Comparison of ENCODE assay signal across 10 cellular contexts in the genomic region with DNA sequence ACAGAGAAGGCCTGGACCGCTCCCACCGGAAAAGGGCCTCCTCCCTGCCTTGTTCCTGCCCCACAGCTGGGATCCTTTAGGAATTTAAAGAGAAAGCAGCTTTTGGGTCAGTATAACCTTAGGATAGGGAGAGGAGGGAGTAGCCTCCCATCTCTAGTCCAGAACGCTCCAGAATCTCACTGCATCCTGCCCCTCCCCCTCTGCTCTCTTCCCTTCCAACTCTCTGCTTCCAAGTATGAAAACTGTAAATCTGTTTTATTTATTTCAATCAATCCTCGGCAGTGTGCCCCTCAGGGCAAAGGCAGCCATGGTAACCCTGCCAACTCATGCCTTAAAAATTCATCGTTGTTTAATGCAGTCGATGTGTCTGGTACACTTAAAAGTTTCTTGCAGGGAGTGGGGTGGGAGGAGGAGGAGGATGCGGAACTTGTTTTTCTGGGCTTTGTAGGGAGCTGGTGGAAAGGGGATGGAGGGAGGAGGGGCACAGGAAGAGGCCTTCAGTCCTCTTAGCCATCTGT. TPM values are rescaled to one million over a fixed set of nuclear protein-coding genes. Genes with fewer than 3 reads are reported as not detected.
A peak's percentile ranks its signal among the peaks of the same experiment; 100 is the strongest.
DNase-seq lines count a peak whose midpoint lies in the region; ATAC-seq and TF ChIP-seq lines count a peak whose summit lies in the region.
"Had no signal": no experiment of that assay in that cellular context is flagged by ENCODE, and none has a peak within 500 bp of the region (broad histone marks: within the 10 kb centered on the region; RNA-seq: fewer than 3 reads in every experiment).

No MANE protein-coding gene starts in this region.

- H3K27ac ChIP-seq in SK-N-SH (ENCODE audit: low read depth in 2 of 2, low read length in 1 of 2) = peak overlapping the region; percentile 56 to 96
- H3K27ac ChIP-seq: KMS-11 had no signal

- peak overlapping the region; percentile 77 for H3K4me2 ChIP-seq in SK-N-SH
- H3K4me2 ChIP-seq: KMS-11 had no signal

- 29% methylated on average over 7 of the region's 7 CpGs for WGBS in SK-N-SH (ENCODE audit: low lambda C conversion rate)

- intact Hi-C loops in CD14-positive monocyte (cut with micrococcal nuclease) = no loop called here

- peaks cover 35% of the 10 kb centered on the region for H3F3A ChIP-seq in SK-N-SH (replicated peaks; ENCODE audit: insufficient read depth)

- H2AFZ ChIP-seq in SK-N-SH (ENCODE audit: low read depth) = peak overlapping the region; percentile 73; the same call in 1 of the 2 replicates

- peak; percentile 49 to 77; a peak in 3 of 4 replicates for TF ChIP-seq EP300 in SK-N-SH (IDR thresholded peaks at IDR 0.05; ENCODE audit: borderline replicate concordance in 1 of 2, low read depth in 1 of 2, low read length in 1 of 2)

- H3K9me3 ChIP-seq in SK-N-SH (no peaks in the 10 kb centered on the region), HAP-1 (no peaks in the 10 kb centered on the region)

- no peak for TF ChIP-seq RAD21 in SK-N-SH (IDR thresholded peaks at IDR 0.05; ENCODE audit: low read length)

- peak; percentile 51 for DNase-seq in Daoy (ENCODE audit: low read depth)
- no peak for DNase-seq in SK-N-SH
- DNase-seq in fibroblast of mammary gland (ENCODE audit: low read depth) = peak; percentile 69
- DNase-seq in retina = peak; percentile 62
- DNase-seq in CD14-positive monocyte (ENCODE audit: low spot score) = no peak
- no peak for DNase-seq in NCI-H2029 treated with DMSO at 0.1 percent for 48 hours (lab: John Stamatoyannopoulos, UW)
- no peak for DNase-seq in HAP-1 (ENCODE audit: low spot score in 2 of 2)
- DNase-seq: SHP77 had no signal

- peak overlapping the region in 2 of 7 donors; percentile 27 to 65 for H3K27ac Mint-ChIP-seq in CD14-positive monocyte

- H3K27me3 ChIP-seq in SK-N-SH (ENCODE audit: insufficient read depth) (no peaks in the 10 kb centered on the region), HAP-1 (ENCODE audit: low read depth) (no peaks in the 10 kb centered on the region)

- peaks cover 49 to 79% of the 10 kb centered on the region in 2 experiments; a peak in 3 of 4 replicates for H3K4me1 ChIP-seq in SK-N-SH (ENCODE audit: control insufficient read depth in 1 of 2, insufficient read depth in 2 of 2, low read depth in 1 of 2, low read length in 1 of 2)
- H3K4me1 ChIP-seq in HAP-1 = no peaks in the 10 kb centered on the region

- H3K79me2 ChIP-seq in SK-N-SH (ENCODE audit: insufficient read depth) = no peaks in the 10 kb centered on the region

- no peaks in the 10 kb centered on the region for H3K9me3 Mint-ChIP-seq in CD14-positive monocyte

- no peaks in the 10 kb centered on the region for H4K20me1 ChIP-seq in SK-N-SH (ENCODE audit: insufficient read depth)

- POLR2A ChIA-PET in SK-N-SH (lab: Yijun Ruan, JAX) = no interaction called here

- H3K36me3 ChIP-seq in SK-N-SH (replicated peaks in 1 of 2; ENCODE audit: control insufficient read depth in 1 of 2, insufficient read depth in 2 of 2, low read length in 1 of 2) (no peaks in the 10 kb centered on the region), HAP-1 (replicated peaks) (no peaks in the 10 kb centered on the region; the same call in 1 of the 2 replicates)

- H3K4me1 Mint-ChIP-seq in CD14-positive monocyte = peaks cover 5% of the 10 kb centered on the region

- H3K4me3 ChIP-seq in SK-N-SH (ENCODE audit: low read depth in 2 of 2, low read length in 1 of 2) (peak overlapping the region in 1 of 2 experiments; percentile 21; a peak in 1 of 4 replicates), fibroblast of mammary gland (ENCODE audit: control insufficient read depth, low read depth, low read length) (no peak overlapping the region), HAP-1 (no peak overlapping the region)

- H3K9ac ChIP-seq in SK-N-SH = peak overlapping the region; percentile 61
- H3K9ac ChIP-seq: KMS-11 had no signal

- no peak overlapping the region for H3K4me3 Mint-ChIP-seq in CD14-positive monocyte

- TF ChIP-seq CTCF in SK-N-SH (IDR thresholded peaks at IDR 0.05) (no peak), fibroblast of mammary gland (conservative IDR thresholded peaks at IDR 0.05; ENCODE audit: control insufficient read depth, insufficient read depth, low read depth, low read length) (no peak), CD14-positive monocyte (IDR thresholded peaks at IDR 0.05) (no peak)

- peaks cover 35 to 51% of the 10 kb centered on the region in 2 donors for H3K36me3 Mint-ChIP-seq in CD14-positive monocyte

- in situ Hi-C loops in HAP-1 (cut with MboI; ENCODE audit: low sequenced_read_pairs) = no loop called here

- H3K27me3 Mint-ChIP-seq in CD14-positive monocyte (ENCODE audit: low read depth in 3 of 3) = peaks cover 0 to 2% (median 2%) of the 10 kb centered on the region in 3 donors

- CTCF ChIA-PET in SK-N-SH (lab: Yijun Ruan, JAX) = interaction anchor here (1.1 to 1.9 kb wide), 3 partner anchors 7 to 64 kb away, joined by 3 to 7 read pairs (median 6); no protein-coding TSS in a partner anchor

- ATAC-seq in GM21737 (IDR thresholded peaks at IDR 0.05; ENCODE audit: unreplicated experiment) = no peak

- no peaks in the 10 kb centered on the region for H3K9me2 ChIP-seq in SK-N-SH

TF ChIP-seq in SK-N-SH, 30 proteins besides CTCF, POLR2A, EP300 and RAD21 (continues in another document):
- TF ChIP-seq, protein P1, sequence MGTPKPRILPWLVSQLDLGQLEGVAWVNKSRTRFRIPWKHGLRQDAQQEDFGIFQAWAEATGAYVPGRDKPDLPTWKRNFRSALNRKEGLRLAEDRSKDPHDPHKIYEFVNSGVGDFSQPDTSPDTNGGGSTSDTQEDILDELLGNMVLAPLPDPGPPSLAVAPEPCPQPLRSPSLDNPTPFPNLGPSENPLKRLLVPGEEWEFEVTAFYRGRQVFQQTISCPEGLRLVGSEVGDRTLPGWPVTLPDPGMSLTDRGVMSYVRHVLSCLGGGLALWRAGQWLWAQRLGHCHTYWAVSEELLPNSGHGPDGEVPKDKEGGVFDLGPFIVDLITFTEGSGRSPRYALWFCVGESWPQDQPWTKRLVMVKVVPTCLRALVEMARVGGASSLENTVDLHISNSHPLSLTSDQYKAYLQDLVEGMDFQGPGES (IDR thresholded peaks at IDR 0.05; ENCODE audit: low read depth, low read length) = no peak
- no peak for TF ChIP-seq GATA2 (CRISPR knock-in tag; IDR thresholded peaks at IDR 0.05)
- TF ChIP-seq SMC3 (IDR thresholded peaks at IDR 0.05; ENCODE audit: low read depth, low read length) = no peak
- TF ChIP-seq, protein P2, sequence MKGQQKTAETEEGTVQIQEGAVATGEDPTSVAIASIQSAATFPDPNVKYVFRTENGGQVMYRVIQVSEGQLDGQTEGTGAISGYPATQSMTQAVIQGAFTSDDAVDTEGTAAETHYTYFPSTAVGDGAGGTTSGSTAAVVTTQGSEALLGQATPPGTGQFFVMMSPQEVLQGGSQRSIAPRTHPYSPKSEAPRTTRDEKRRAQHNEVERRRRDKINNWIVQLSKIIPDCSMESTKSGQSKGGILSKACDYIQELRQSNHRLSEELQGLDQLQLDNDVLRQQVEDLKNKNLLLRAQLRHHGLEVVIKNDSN (IDR thresholded peaks at IDR 0.05; ENCODE audit: borderline replicate concordance, low read depth) = no peak
- TF ChIP-seq GABPA (IDR thresholded peaks at IDR 0.05; ENCODE audit: low read depth) = peak; percentile 35
- TF ChIP-seq SIN3A (IDR thresholded peaks at IDR 0.05; ENCODE audit: borderline replicate concordance, low read depth, low read length) = no peak
- TF ChIP-seq JUND (IDR thresholded peaks at IDR 0.05) = peak; percentile 89; the same call in 1 of the 2 replicates
- TF ChIP-seq, protein P3, sequence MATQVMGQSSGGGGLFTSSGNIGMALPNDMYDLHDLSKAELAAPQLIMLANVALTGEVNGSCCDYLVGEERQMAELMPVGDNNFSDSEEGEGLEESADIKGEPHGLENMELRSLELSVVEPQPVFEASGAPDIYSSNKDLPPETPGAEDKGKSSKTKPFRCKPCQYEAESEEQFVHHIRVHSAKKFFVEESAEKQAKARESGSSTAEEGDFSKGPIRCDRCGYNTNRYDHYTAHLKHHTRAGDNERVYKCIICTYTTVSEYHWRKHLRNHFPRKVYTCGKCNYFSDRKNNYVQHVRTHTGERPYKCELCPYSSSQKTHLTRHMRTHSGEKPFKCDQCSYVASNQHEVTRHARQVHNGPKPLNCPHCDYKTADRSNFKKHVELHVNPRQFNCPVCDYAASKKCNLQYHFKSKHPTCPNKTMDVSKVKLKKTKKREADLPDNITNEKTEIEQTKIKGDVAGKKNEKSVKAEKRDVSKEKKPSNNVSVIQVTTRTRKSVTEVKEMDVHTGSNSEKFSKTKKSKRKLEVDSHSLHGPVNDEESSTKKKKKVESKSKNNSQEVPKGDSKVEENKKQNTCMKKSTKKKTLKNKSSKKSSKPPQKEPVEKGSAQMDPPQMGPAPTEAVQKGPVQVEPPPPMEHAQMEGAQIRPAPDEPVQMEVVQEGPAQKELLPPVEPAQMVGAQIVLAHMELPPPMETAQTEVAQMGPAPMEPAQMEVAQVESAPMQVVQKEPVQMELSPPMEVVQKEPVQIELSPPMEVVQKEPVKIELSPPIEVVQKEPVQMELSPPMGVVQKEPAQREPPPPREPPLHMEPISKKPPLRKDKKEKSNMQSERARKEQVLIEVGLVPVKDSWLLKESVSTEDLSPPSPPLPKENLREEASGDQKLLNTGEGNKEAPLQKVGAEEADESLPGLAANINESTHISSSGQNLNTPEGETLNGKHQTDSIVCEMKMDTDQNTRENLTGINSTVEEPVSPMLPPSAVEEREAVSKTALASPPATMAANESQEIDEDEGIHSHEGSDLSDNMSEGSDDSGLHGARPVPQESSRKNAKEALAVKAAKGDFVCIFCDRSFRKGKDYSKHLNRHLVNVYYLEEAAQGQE (IDR thresholded peaks at IDR 0.05; ENCODE audit: low read depth, low read length) = no peak
- no peak for TF ChIP-seq CHD2 (IDR thresholded peaks at IDR 0.05; ENCODE audit: low read length, partially characterized antibody)
- no peak for TF ChIP-seq MXI1 (IDR thresholded peaks at IDR 0.05; ENCODE audit: low read depth, low read length)
- no peak for TF ChIP-seq RCOR1 (IDR thresholded peaks at IDR 0.05; ENCODE audit: low read length)
- TF ChIP-seq, protein P4, sequence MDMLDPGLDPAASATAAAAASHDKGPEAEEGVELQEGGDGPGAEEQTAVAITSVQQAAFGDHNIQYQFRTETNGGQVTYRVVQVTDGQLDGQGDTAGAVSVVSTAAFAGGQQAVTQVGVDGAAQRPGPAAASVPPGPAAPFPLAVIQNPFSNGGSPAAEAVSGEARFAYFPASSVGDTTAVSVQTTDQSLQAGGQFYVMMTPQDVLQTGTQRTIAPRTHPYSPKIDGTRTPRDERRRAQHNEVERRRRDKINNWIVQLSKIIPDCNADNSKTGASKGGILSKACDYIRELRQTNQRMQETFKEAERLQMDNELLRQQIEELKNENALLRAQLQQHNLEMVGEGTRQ (IDR thresholded peaks at IDR 0.05; ENCODE audit: borderline replicate concordance, low read depth, low read length) = no peak

RNA-seq across cellular contexts. Expression of a gene that starts 21.2 kb away (rescaled TPM):
- total RNA-seq in Daoy (2014; rRNA removed; shearing (Covaris generic)) = 3.1 and 4.5 TPM in 2 replicates
- polyA plus RNA-seq in SK-N-SH (2012; rRNA removed) (41.3 and 54.1 TPM in 2 replicates), CD14-positive monocyte (not detected)
- 25.3 and 37.7 TPM in 2 replicates for polyA plus RNA-seq in SK-N-SH (2012; cell fraction: cytosol; rRNA removed)
- polyA plus RNA-seq in SK-N-SH (2012; cell fraction: nucleus; rRNA removed) = 114 and 150 TPM in 2 replicates

Comparison
In these comparisons a context has a peak if more than half of its experiments do, and no peak if none do; other contexts are left out.
1. DNase-seq: peak in Daoy (single experiment), fibroblast of mammary gland (single experiment) and retina (single experiment); none in SK-N-SH (single experiment), CD14-positive monocyte (single experiment), NCI-H2029 treated with DMSO at 0.1 percent for 48 hours (single experiment) and HAP-1 (0 of 2).
2. RNA of a gene that starts 21.2 kb away (polyA plus RNA-seq): 25.3 to 150 TPM in SK-N-SH; not detected in CD14-positive monocyte; every median in the first group is over 10 times any median in the second.